Comparison of ENCODE assay signal across 30 cellular contexts in genomic region chr6:170316071-170316470, GRCh38. TPM values are rescaled to one million over a fixed set of nuclear protein-coding genes. Genes with fewer than 3 reads are reported as not detected.
A peak's percentile ranks its signal among the peaks of the same experiment; 100 is the strongest.
DNase-seq lines count a peak whose midpoint lies in the region; ATAC-seq and TF ChIP-seq lines count a peak whose summit lies in the region.
"Had no signal": no experiment of that assay in that cellular context is flagged by ENCODE, and none has a peak within 500 bp of the region (broad histone marks: within the 10 kb centered on the region; RNA-seq: fewer than 3 reads in every experiment).

No MANE protein-coding gene starts in this region.

- H2AFZ ChIP-seq in IMR-90 (replicated peaks; ENCODE audit: low read length, poor library complexity) = no peak overlapping the region
- H2AFZ ChIP-seq: hepatocyte had no signal

- H2AK5ac ChIP-seq in IMR-90 (ENCODE audit: low read depth, low read length) = no peak overlapping the region

- H4K91ac ChIP-seq in IMR-90 (ENCODE audit: insufficient read depth, low read depth, low read length) = no peak overlapping the region

- no peaks in the 10 kb centered on the region for H3K9me3 ChIP-seq in IMR-90 (ENCODE audit: control insufficient read depth, insufficient read depth, low read length)
- H3K9me3 ChIP-seq: lower lobe of right lung, thyroid gland had no signal

- CTCF ChIA-PET in IMR-90 (lab: Yijun Ruan, JAX) = interaction anchor here (0.6 kb wide), 2 partner anchors 21 to 435 kb away, joined by 4 to 9 read pairs; no protein-coding TSS in a partner anchor

- in situ Hi-C loops in IMR-90 (cut with MboI; ENCODE audit: low sequenced_read_pairs) = no loop called here

- H3K4me3 ChIP-seq in IMR-90 (ENCODE audit: insufficient read depth, low read depth, low read length) = no peak overlapping the region
- H3K4me3 ChIP-seq: hepatocyte, K562, lower lobe of right lung, skin epidermis, thyroid gland had no signal

- peaks cover 36% of the 10 kb centered on the region for H4K20me1 ChIP-seq in IMR-90 (ENCODE audit: insufficient read depth, low read length)

- H2BK120ac ChIP-seq in IMR-90 (ENCODE audit: low read depth, low read length) = no peak overlapping the region

- H3K4me1 ChIP-seq in IMR-90 (ENCODE audit: control insufficient read depth, insufficient read depth, low read length) = peaks cover 7% of the 10 kb centered on the region

- no peak for ATAC-seq in IMR-90 (ENCODE audit: low read depth)
- ATAC-seq in naive thymus-derived CD8-positive, alpha-beta T cell = peak; percentile 35 to 38
- no peak for ATAC-seq in HG02763 (IDR thresholded peaks at IDR 0.05; ENCODE audit: unreplicated experiment)
- ATAC-seq in stimulated activated naive B cell treated with anti-CD40 and anti-IgM and Interleukin-4, amounts not matched to agents 10 μg/mL and 1 μg/mL and 100 μg/mL, for 72 hours (replicated peaks) = no peak
- ATAC-seq: K562, lower lobe of right lung had no signal

- WGBS in IMR-90 (ENCODE audit: extremely low coverage in 2 of 2, insufficient read length in 1 of 2), 2 experiments = no CpG with 5 or more reads among the region's 4 CpGs

- no peak for TF ChIP-seq RAD21 in IMR-90 (IDR thresholded peaks at IDR 0.05; ENCODE audit: low read length)

- H3K9me3 Mint-ChIP-seq in naive thymus-derived CD8-positive, alpha-beta T cell = no peaks in the 10 kb centered on the region
- no peaks in the 10 kb centered on the region for H3K9me3 Mint-ChIP-seq in stimulated activated naive B cell treated with anti-CD40 and anti-IgM and Interleukin-4, amounts not matched to agents 10 μg/mL and 1 μg/mL and 100 μg/mL, for 72 hours
- H3K9me3 Mint-ChIP-seq: activated T-helper 2 cell treated with anti-CD3 and anti-CD28 coated beads, Interferon-gamma antibody, Interleukin-2, Interleukin-4, amounts not matched to agents 10 μg/mL and 5 μg/mL and 100 μg/mL, durations not matched to agents 14 hours and 24 hours and 36 hours; CD4-positive, alpha-beta T cell; dendritic cell treated with granulocyte-macrophage colony-stimulating factor and Interleukin-4, amounts not matched to agents 40 ng/mL and 50 ng/mL, for 4 days had no signal

- no peak overlapping the region for H3K9ac ChIP-seq in IMR-90 (ENCODE audit: low read depth, low read length)

- no peak overlapping the region for H2BK5ac ChIP-seq in IMR-90 (ENCODE audit: low read depth, low read length, poor library complexity, severe bottlenecking)

- no peak for TF ChIP-seq CTCF in IMR-90 (conservative IDR thresholded peaks at IDR 0.05; ENCODE audit: low read depth, low read length)

- POLR2A ChIA-PET in IMR-90 (lab: Charles Lee; ENCODE audit: unreplicated experiment) = no interaction called here
- POLR2A ChIA-PET in naive thymus-derived CD8-positive, alpha-beta T cell (lab: Charles Lee) = interaction anchor here (0.7 kb wide), 1 partner anchor 30 kb away, joined by 3 read pairs; no protein-coding TSS in a partner anchor

- no peak overlapping the region for H4K8ac ChIP-seq in IMR-90 (ENCODE audit: low read depth in 2 of 2, low read length in 2 of 2)

- peaks cover 44 to 81% of the 10 kb centered on the region in 2 experiments for H3K79me1 ChIP-seq in IMR-90 (ENCODE audit: low read depth in 1 of 2, low read length in 2 of 2)

- TF ChIP-seq POLR2A in IMR-90 (IDR thresholded peaks at IDR 0.05; ENCODE audit: low read depth, low read length) = no peak

- DNase-seq in Daoy (ENCODE audit: low read depth) = peak; percentile 56
- DNase-seq in IMR-90 = peak; percentile 38
- DNase-seq in astrocyte of the hippocampus (ENCODE audit: low read depth, low spot score) = peak; percentile 21
- DNase-seq in naive thymus-derived CD8-positive, alpha-beta T cell = no peak
- DNase-seq in NCI-H446 (lab: John Stamatoyannopoulos, UW) = no peak
- DNase-seq in stimulated activated naive B cell treated with anti-CD40 and anti-IgM and Interleukin-4, amounts not matched to agents 10 μg/mL and 1 μg/mL and 100 μg/mL, for 72 hours = no peak
- no peak for DNase-seq in HuH-7.5 (ENCODE audit: low spot score)
- DNase-seq: activated CD4-positive, CD25-positive, alpha-beta regulatory T cell; activated CD8-positive, alpha-beta memory T cell treated with anti-CD3 and anti-CD28 coated beads for 24 hours; amniotic stem cell; CD4-positive, alpha-beta T cell; DMS 273 treated with DMSO at 0.1 percent for 48 hours; foreskin fibroblast; GF-D8; H7; lower lobe of right lung; NCI-H146; NCI-H2171 treated with DMSO at 0.1 percent for 48 hours; NCI-H526 treated with DMSO at 0.1 percent for 48 hours; stimulated activated CD4-positive, alpha-beta T cell treated with anti-CD3 and anti-CD28 coated beads, Interleukin-2, amount 100 ng/mL, for 24 hours; stimulated activated naive CD4-positive, alpha-beta T cell treated with Interleukin-2 at 50 U/mL for 16 hours; T1000; thyroid gland had no signal

- H3K14ac ChIP-seq in IMR-90 (replicated peaks; ENCODE audit: low read depth, low read length) = no peak overlapping the region

- H3K23ac ChIP-seq in IMR-90 (ENCODE audit: low read depth, low read length) = no peak overlapping the region

- BruUV-seq in IMR-90 (replicated peaks; lab: Mats Ljungman, UMichigan) = no TSS peak

- intact Hi-C loops in IMR-90 (cut with micrococcal nuclease) = loop anchor here (10.0 kb wide), 1 partner anchor 871 kb away; no protein-coding TSS in a partner anchor

- peaks cover 8% of the 10 kb centered on the region for H3K9me1 ChIP-seq in IMR-90 (ENCODE audit: insufficient read depth, low read length)

- H3K36me3 Mint-ChIP-seq in naive thymus-derived CD8-positive, alpha-beta T cell = peaks cover 8 to 70% (median 10%) of the 10 kb centered on the region in 3 donors
- peaks cover 31 to 54% of the 10 kb centered on the region in 2 donors for H3K36me3 Mint-ChIP-seq in stimulated activated naive B cell treated with anti-CD40 and anti-IgM and Interleukin-4, amounts not matched to agents 10 μg/mL and 1 μg/mL and 100 μg/mL, for 72 hours

- dilution Hi-C loops in IMR-90 (cut with HindIII; ENCODE audit: low sequenced_read_pairs, unreplicated experiment) = no loop called here

- H2AK9ac ChIP-seq in IMR-90 (replicated peaks; ENCODE audit: low read depth, low read length, poor library complexity) = no peak overlapping the region

- H3K4me1 Mint-ChIP-seq in naive thymus-derived CD8-positive, alpha-beta T cell = peaks cover 33 to 75% (median 67%) of the 10 kb centered on the region in 4 donors
- peaks cover 23 to 56% of the 10 kb centered on the region in 2 donors for H3K4me1 Mint-ChIP-seq in stimulated activated naive B cell treated with anti-CD40 and anti-IgM and Interleukin-4, amounts not matched to agents 10 μg/mL and 1 μg/mL and 100 μg/mL, for 72 hours

- H2BK20ac ChIP-seq in IMR-90 (ENCODE audit: low read depth, low read length) = no peak overlapping the region

- no peak overlapping the region for H2BK15ac ChIP-seq in IMR-90 (ENCODE audit: low read depth, low read length)

- H4K5ac ChIP-seq in IMR-90 (ENCODE audit: low read depth, low read length) = no peak overlapping the region

- H3K36me3 ChIP-seq in IMR-90 (ENCODE audit: control insufficient read depth, insufficient read depth, low read length) = peaks cover 13% of the 10 kb centered on the region; the same call in 1 of the 2 replicates

- H3K56ac ChIP-seq in IMR-90 (ENCODE audit: extremely low read depth, insufficient read depth, low read length) = no peak overlapping the region

- H3K27ac ChIP-seq in IMR-90 (ENCODE audit: insufficient read depth, low read length) = no peak overlapping the region
- H3K27ac ChIP-seq: epithelial cell of prostate, hepatocyte, lower lobe of right lung, skin epidermis, thyroid gland had no signal

- H3K18ac ChIP-seq in IMR-90 (ENCODE audit: low read depth, low read length) = no peak overlapping the region

- no peak overlapping the region for H3K4ac ChIP-seq in IMR-90 (ENCODE audit: low read depth, low read length)

- H3K4me2 ChIP-seq in IMR-90 (ENCODE audit: low read depth, low read length) = no peak overlapping the region
- H3K4me2 ChIP-seq: hepatocyte had no signal

- H3K27me3 Mint-ChIP-seq in naive thymus-derived CD8-positive, alpha-beta T cell = no peaks in the 10 kb centered on the region
- H3K27me3 Mint-ChIP-seq in stimulated activated naive B cell treated with anti-CD40 and anti-IgM and Interleukin-4, amounts not matched to agents 10 μg/mL and 1 μg/mL and 100 μg/mL, for 72 hours = no peaks in the 10 kb centered on the region
- H3K27me3 Mint-ChIP-seq: CD4-positive, alpha-beta T cell; dendritic cell treated with granulocyte-macrophage colony-stimulating factor and Interleukin-4, amounts not matched to agents 40 ng/mL and 50 ng/mL, for 4 days had no signal

- H3K4me3 Mint-ChIP-seq in naive thymus-derived CD8-positive, alpha-beta T cell = no peak overlapping the region
- no peak overlapping the region for H3K4me3 Mint-ChIP-seq in stimulated activated naive B cell treated with anti-CD40 and anti-IgM and Interleukin-4, amounts not matched to agents 10 μg/mL and 1 μg/mL and 100 μg/mL, for 72 hours
- H3K4me3 Mint-ChIP-seq: CD4-positive, alpha-beta T cell; dendritic cell treated with granulocyte-macrophage colony-stimulating factor and Interleukin-4, amounts not matched to agents 40 ng/mL and 50 ng/mL, for 4 days had no signal

- H3K27me3 ChIP-seq in IMR-90 (ENCODE audit: control insufficient read depth, insufficient read depth, low read length) = no peaks in the 10 kb centered on the region
- H3K27me3 ChIP-seq: hepatocyte, thyroid gland had no signal

- H3K27ac Mint-ChIP-seq in naive thymus-derived CD8-positive, alpha-beta T cell = peak overlapping the region in 2 of 10 donors; percentile 20 to 26
- H3K27ac Mint-ChIP-seq in stimulated activated naive B cell treated with anti-CD40 and anti-IgM and Interleukin-4, amounts not matched to agents 10 μg/mL and 1 μg/mL and 100 μg/mL, for 72 hours = no peak overlapping the region
- H3K27ac Mint-ChIP-seq: activated T-helper 2 cell treated with anti-CD3 and anti-CD28 coated beads, Interferon-gamma antibody, Interleukin-2, Interleukin-4, amounts not matched to agents 10 μg/mL and 5 μg/mL and 100 μg/mL, durations not matched to agents 14 hours and 24 hours and 36 hours; CD4-positive, alpha-beta T cell; dendritic cell treated with granulocyte-macrophage colony-stimulating factor and Interleukin-4, amounts not matched to agents 40 ng/mL and 50 ng/mL, for 4 days had no signal

RNA-seq across cellular contexts. Expression of gene FAM120B, which starts 9.5 kb away (rescaled TPM):
- 16.4 and 21.8 TPM in 2 replicates for total RNA-seq in Daoy (2014; rRNA removed; shearing (Covaris generic))
- total RNA-seq in IMR-90 (2012; rRNA removed) = 20.8 and 28.0 TPM in 2 replicates
- 12.6 and 15.3 TPM in 2 replicates for polyA plus RNA-seq in IMR-90 (2012; rRNA removed)
- polyA plus RNA-seq in IMR-90 (2012; cell fraction: cytosol; rRNA removed) = 5.5 and 6.1 TPM in 2 replicates
- polyA plus RNA-seq in IMR-90 (2012; cell fraction: nucleus; rRNA removed; ENCODE audit: low replicate concordance) = 6.5 and 20.3 TPM in 2 replicates
- 10 to 100 TPM; 52.0 to 52.4 TPM for total RNA-seq in naive thymus-derived CD8-positive, alpha-beta T cell
- polyA plus RNA-seq in naive thymus-derived CD8-positive, alpha-beta T cell = 10 to 100 TPM; 16.4 to 34.7 (median 29.6) TPM

RNA-seq across cellular contexts. Expression of gene DLL1, which starts 25.2 kb away (rescaled TPM):
- total RNA-seq in Daoy (2014; rRNA removed; shearing (Covaris generic)) = 2.8 and 4.6 TPM in 2 replicates
- total RNA-seq in IMR-90 (2012; rRNA removed) = under 0.01 TPM in 2 replicates
- polyA plus RNA-seq in IMR-90 (2012; rRNA removed) = 0.17 and 0.31 TPM in 2 replicates
- 0.40 TPM in 2 replicates for polyA plus RNA-seq in IMR-90 (2012; cell fraction: cytosol; rRNA removed)
- 1.1 and 1.4 TPM in 2 replicates for polyA plus RNA-seq in IMR-90 (2012; cell fraction: nucleus; rRNA removed; ENCODE audit: low replicate concordance)
- total RNA-seq in naive thymus-derived CD8-positive, alpha-beta T cell = 10 to 100 TPM; 14.2 to 15.9 TPM
- polyA plus RNA-seq in naive thymus-derived CD8-positive, alpha-beta T cell = 1 to 10 TPM in 2 of 3 donors, under 1 TPM in 1; 0.34 to 1.5 (median 1.2) TPM
- total RNA-seq: activated T-helper 2 cell treated with anti-CD3 and anti-CD28 coated beads, Interferon-gamma antibody, Interleukin-2, Interleukin-4, amounts not matched to agents 10 μg/mL and 5 μg/mL and 100 μg/mL, durations not matched to agents 14 hours and 24 hours and 36 hours; K562 had no signal
- polyA plus RNA-seq: K562 had no signal

Comparison
In these comparisons a context has a peak if more than half of its experiments do, and no peak if none do; other contexts are left out.
1. DNase-seq: peak in Daoy (single experiment), IMR-90 (single experiment) and astrocyte of the hippocampus (single experiment); none in naive thymus-derived CD8-positive, alpha-beta T cell (0 of 10), NCI-H446 (0 of 2), stimulated activated naive B cell treated with anti-CD40 and anti-IgM and Interleukin-4, amounts not matched to agents 10 μg/mL and 1 μg/mL and 100 μg/mL, for 72 hours (single experiment) and HuH-7.5 (single experiment).
2. ATAC-seq: peak in naive thymus-derived CD8-positive, alpha-beta T cell (2 of 2); none in IMR-90 (single experiment), HG02763 (single experiment) and stimulated activated naive B cell treated with anti-CD40 and anti-IgM and Interleukin-4, amounts not matched to agents 10 μg/mL and 1 μg/mL and 100 μg/mL, for 72 hours (0 of 2).